1 cellular context compared by ENCODE assay signal in genomic region chr1:93980320-93980744, GRCh38.
TF ChIP-seq lines count a peak whose summit lies in the region.

No MANE protein-coding gene starts in this region.

TF ChIP-seq in GM12878, 131 proteins besides CTCF, POLR2A, EP300 and RAD21 (continued from another document):
- no peak for TF ChIP-seq ZNF687 (IDR thresholded peaks at IDR 0.05)
